27 cellular contexts compared by ENCODE assay signal in genomic region chr7:135199439-135199838, GRCh38. TPM values are rescaled to one million over a fixed set of nuclear protein-coding genes. Genes with fewer than 3 reads are reported as not detected.
"Had no signal": no experiment of that assay in that cellular context is flagged by ENCODE, and none has a peak within 500 bp of the region (broad histone marks: within the 10 kb centered on the region; RNA-seq: fewer than 3 reads in every experiment).

No MANE protein-coding gene starts in this region.

- H3K4me3 Mint-ChIP-seq: immature natural killer cell; memory B cell; natural killer cell treated with Interleukin-12 subunit alpha and Interleukin-12 subunit beta and Interleukin-15 and Interleukin-18, amount 100 ng/mL, for 72 hours had no signal

- H3K4me1 ChIP-seq: lower lobe of right lung, right lobe of liver, transverse colon had no signal

- H3K27me3 ChIP-seq: esophagus muscularis mucosa, gastroesophageal sphincter, right lobe of liver, stomach, transverse colon had no signal

- H3K9me3 Mint-ChIP-seq: immature natural killer cell; memory B cell; natural killer cell treated with Interleukin-12 subunit alpha and Interleukin-12 subunit beta and Interleukin-15 and Interleukin-18, amount 100 ng/mL, for 72 hours had no signal

- ATAC-seq: gastroesophageal sphincter; left cardiac atrium; natural killer cell treated with Interleukin-12 subunit alpha and Interleukin-12 subunit beta and Interleukin-15 and Interleukin-18, amount 100 ng/mL, for 72 hours; psoas muscle; right lobe of liver had no signal

- H3K9me3 ChIP-seq: esophagus muscularis mucosa, gastroesophageal sphincter, left ventricle myocardium inferior, lower lobe of right lung, psoas muscle, right lobe of liver, stomach, thoracic aorta, transverse colon had no signal

- H3K27ac ChIP-seq: epithelial cell of prostate, esophagus muscularis mucosa, gastroesophageal sphincter, left ventricle myocardium inferior, lower lobe of right lung, parathyroid adenoma, psoas muscle, right lobe of liver, stomach, thoracic aorta, transverse colon had no signal

- H3K27ac Mint-ChIP-seq: immature natural killer cell; memory B cell; natural killer cell treated with Interleukin-12 subunit alpha and Interleukin-12 subunit beta and Interleukin-15 and Interleukin-18, amount 100 ng/mL, for 72 hours had no signal

- H3K27me3 Mint-ChIP-seq: memory B cell; natural killer cell treated with Interleukin-12 subunit alpha and Interleukin-12 subunit beta and Interleukin-15 and Interleukin-18, amount 100 ng/mL, for 72 hours had no signal

- DNase-seq: effector memory CD4-positive, alpha-beta T cell; immature natural killer cell; left cardiac atrium; left ventricle myocardium inferior; lower lobe of right lung; midbrain; psoas muscle; retina; right lobe of liver; stimulated activated CD4-positive, alpha-beta T cell treated with anti-CD3 and anti-CD28 coated beads, Interleukin-15, amount 100 ng/mL, for 24 hours; stimulated activated CD4-positive, alpha-beta T cell treated with anti-CD3 and anti-CD28 coated beads, Interleukin-1b, Interleukin-23, amount 100 ng/mL, for 48 hours; stimulated activated CD4-positive, alpha-beta T cell treated with anti-CD3 and anti-CD28 coated beads, Interleukin-4, amount 100 ng/mL, for 24 hours; stimulated activated naive CD4-positive, alpha-beta T cell; stomach; substantia nigra; transverse colon had no signal

RNA-seq across cellular contexts. Expression of gene STRA8, which starts 34.2 kb away (rescaled TPM):
- total RNA-seq: esophagus muscularis mucosa; fibroblast of villous mesenchyme; gastroesophageal sphincter; left cardiac atrium; left ventricle myocardium inferior; lower lobe of right lung; natural killer cell treated with Interleukin-12 subunit alpha and Interleukin-12 subunit beta and Interleukin-15 and Interleukin-18, amount 100 ng/mL, for 72 hours; omental fat pad; psoas muscle; right lobe of liver; stomach; thoracic aorta; transverse colon; ureter had no signal
- polyA plus RNA-seq: immature natural killer cell, keratinocyte, psoas muscle, stomach had no signal
